1 cellular context compared by ENCODE assay signal in the genomic region with DNA sequence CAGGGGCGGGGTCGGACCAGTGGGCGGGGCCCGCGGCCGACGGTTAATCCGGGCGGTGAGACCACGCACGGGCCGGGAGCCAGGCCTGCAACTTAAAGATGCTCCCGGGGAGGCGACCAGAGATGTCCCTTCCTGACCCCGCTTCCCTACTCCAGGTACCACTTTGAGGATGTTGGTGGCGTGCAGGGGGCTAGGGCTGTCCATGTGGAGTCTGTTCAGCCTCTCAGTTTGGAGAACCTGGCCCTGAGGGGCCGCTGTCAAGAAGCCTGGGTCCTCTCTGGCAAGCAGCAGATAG.
TF ChIP-seq lines count a peak whose summit lies in the region.

No MANE protein-coding gene starts in this region.

TF ChIP-seq in HepG2, 621 proteins besides CTCF, POLR2A, EP300 and RAD21:
- no peak for TF ChIP-seq MZF1 (CRISPR knock-in tag; IDR thresholded peaks at IDR 0.05; ENCODE audit: borderline replicate concordance)
- TF ChIP-seq NFYB (CRISPR knock-in tag; IDR thresholded peaks at IDR 0.05): 0 out of 2 replicates have a peak, but pooled peaks have one; percentile 17
- 0 out of 2 replicates have a peak, but pooled peaks have one; percentile 2 for TF ChIP-seq ZSCAN25 (CRISPR knock-in tag; IDR thresholded peaks at IDR 0.05)
- TF ChIP-seq ZNF782 (CRISPR knock-in tag; IDR thresholded peaks at IDR 0.05; ENCODE audit: borderline replicate concordance): 0 out of 2 replicates have a peak, but pooled peaks have one; percentile 11
- 0 out of 2 replicates have a peak, but pooled peaks have one; percentile 10 for TF ChIP-seq BRD4 (CRISPR knock-in tag; IDR thresholded peaks at IDR 0.05)
- no peak for TF ChIP-seq ZNF781 (CRISPR knock-in tag; IDR thresholded peaks at IDR 0.05; ENCODE audit: borderline replicate concordance, not compliant biosample characterization)
- no peak for TF ChIP-seq ZNF850 (CRISPR knock-in tag; conservative IDR thresholded peaks at IDR 0.05)
- 0 out of 2 replicates have a peak, but pooled peaks have one; percentile 28 for TF ChIP-seq ZFP37 (CRISPR knock-in tag; IDR thresholded peaks at IDR 0.05; ENCODE audit: borderline replicate concordance)
- 0 out of 2 replicates have a peak, but pooled peaks have one; percentile 48 for TF ChIP-seq SP5 (CRISPR knock-in tag; IDR thresholded peaks at IDR 0.05; ENCODE audit: borderline replicate concordance, low read depth)
- 0 out of 3 replicates have a peak, but pooled peaks have one; percentile 1 for TF ChIP-seq MXI1 (IDR thresholded peaks at IDR 0.05; ENCODE audit: borderline replicate concordance, low read depth, low read length)
- TF ChIP-seq MAFG (CRISPR knock-in tag; IDR thresholded peaks at IDR 0.05): no peak
- TF ChIP-seq, protein P1, sequence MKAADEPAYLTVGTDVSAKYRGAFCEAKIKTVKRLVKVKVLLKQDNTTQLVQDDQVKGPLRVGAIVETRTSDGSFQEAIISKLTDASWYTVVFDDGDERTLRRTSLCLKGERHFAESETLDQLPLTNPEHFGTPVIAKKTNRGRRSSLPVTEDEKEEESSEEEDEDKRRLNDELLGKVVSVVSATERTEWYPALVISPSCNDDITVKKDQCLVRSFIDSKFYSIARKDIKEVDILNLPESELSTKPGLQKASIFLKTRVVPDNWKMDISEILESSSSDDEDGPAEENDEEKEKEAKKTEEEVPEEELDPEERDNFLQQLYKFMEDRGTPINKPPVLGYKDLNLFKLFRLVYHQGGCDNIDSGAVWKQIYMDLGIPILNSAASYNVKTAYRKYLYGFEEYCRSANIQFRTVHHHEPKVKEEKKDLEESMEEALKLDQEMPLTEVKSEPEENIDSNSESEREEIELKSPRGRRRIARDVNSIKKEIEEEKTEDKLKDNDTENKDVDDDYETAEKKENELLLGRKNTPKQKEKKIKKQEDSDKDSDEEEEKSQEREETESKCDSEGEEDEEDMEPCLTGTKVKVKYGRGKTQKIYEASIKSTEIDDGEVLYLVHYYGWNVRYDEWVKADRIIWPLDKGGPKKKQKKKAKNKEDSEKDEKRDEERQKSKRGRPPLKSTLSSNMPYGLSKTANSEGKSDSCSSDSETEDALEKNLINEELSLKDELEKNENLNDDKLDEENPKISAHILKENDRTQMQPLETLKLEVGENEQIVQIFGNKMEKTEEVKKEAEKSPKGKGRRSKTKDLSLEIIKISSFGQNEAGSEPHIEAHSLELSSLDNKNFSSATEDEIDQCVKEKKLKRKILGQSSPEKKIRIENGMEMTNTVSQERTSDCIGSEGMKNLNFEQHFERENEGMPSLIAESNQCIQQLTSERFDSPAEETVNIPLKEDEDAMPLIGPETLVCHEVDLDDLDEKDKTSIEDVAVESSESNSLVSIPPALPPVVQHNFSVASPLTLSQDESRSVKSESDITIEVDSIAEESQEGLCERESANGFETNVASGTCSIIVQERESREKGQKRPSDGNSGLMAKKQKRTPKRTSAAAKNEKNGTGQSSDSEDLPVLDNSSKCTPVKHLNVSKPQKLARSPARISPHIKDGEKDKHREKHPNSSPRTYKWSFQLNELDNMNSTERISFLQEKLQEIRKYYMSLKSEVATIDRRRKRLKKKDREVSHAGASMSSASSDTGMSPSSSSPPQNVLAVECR (CRISPR knock-in tag; IDR thresholded peaks at IDR 0.05; ENCODE audit: borderline replicate concordance): 0 out of 2 replicates have a peak, but pooled peaks have one; percentile 7
